8 cellular contexts compared by ENCODE assay signal in the genomic region with DNA sequence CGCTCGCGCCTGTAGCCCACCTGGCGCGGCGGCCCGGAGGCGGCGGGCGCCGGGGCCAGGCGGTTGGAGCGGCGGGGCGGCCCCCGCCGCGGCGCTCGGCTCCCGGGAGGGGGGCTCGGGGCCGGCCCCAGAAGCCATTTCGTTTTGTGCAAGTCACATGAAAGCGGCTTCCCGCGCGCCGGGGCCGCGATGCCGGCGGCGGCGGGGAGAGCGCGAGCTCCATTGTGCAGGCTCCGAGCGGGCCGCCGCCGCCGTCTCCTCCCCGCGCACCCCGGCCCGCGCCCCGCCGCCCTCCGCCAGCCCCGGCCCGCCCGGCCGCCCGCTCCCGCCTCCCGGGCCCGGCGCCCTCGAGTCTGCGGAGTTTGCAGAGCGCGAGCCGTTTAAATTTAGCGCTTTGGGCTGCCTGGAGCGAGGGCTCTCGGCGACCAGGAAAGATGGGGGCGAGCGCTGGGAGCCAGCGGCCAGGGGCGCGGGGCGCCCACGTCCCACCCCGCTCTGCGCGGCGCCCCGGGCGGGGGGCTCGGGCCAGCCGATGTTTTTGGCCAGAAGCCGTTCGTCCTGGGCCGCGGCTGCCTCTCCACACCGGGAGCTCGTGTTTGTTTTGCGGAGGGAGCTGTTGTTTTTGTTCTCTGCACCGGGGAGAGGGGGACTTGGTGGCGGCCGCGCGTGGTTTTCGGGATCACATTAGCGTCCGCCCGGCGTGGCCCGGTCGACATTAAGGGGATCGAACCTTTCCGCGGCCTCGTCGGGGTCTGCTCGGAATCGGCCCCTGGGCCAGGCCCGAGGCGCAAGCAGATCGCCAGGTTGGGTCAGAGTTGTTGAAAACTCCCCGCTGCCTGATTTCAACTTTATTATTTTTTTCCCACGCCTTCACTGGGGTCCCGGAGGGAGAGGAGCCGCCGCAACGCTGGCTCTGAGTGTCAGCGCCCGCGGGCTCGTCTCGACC. TPM values are rescaled to one million over a fixed set of nuclear protein-coding genes. Genes with fewer than 3 reads are reported as not detected.
DNase-seq lines count a peak whose midpoint lies in the region; ATAC-seq, FAIRE-seq and TF ChIP-seq lines count a peak whose summit lies in the region.

No MANE protein-coding gene starts in this region.

- TF ChIP-seq CTCF in RWPE1 (conservative IDR thresholded peaks at IDR 0.05; ENCODE audit: low read depth) (no peak), breast epithelium (IDR thresholded peaks at IDR 0.05) (no peak), spleen (IDR thresholded peaks at IDR 0.05 in 8 of 11, conservative IDR thresholded peaks at IDR 0.05 in 3 of 11) (no peak), D721Med (IDR thresholded peaks at IDR 0.05; ENCODE audit: insufficient read depth, missing control alignments) (no peak)

- H3K27me3 ChIP-seq in breast epithelium (no peaks in the 10 kb centered on the region), spleen (replicated peaks in 1 of 7) (peaks cover 0 to 35% (median 6%) of the 10 kb centered on the region in 7 donors)

- H3K4me1 ChIP-seq in breast epithelium (no peaks in the 10 kb centered on the region), spleen (peaks cover 0 to 64% (median 31%) of the 10 kb centered on the region in 6 donors)

- WGBS in spleen, 5 donors, result 0 to 1% (median 1%) methylated on average over 36 to 124 of the region's 124 CpGs

- no peak for DNase-seq in activated CD4-positive, CD25-positive, alpha-beta regulatory T cell treated with anti-CD3 and anti-CD28 coated beads, Interleukin-2, amount 50 U/mL, for 72 hours
- DNase-seq in RWPE1 (ENCODE audit: low spot score), result peak; percentile 42
- no peak for DNase-seq in breast epithelium (ENCODE audit: low spot score in 2 of 2)
- DNase-seq in islet precursor cell, result peak; percentile 70
- peak; percentile 82 for DNase-seq in spleen
- no peak for DNase-seq in D721Med (ENCODE audit: insufficient read length, low spot score)

- CTCF ChIA-PET in RWPE1 (lab: Yijun Ruan, JAX), result interaction anchor here (0.6 to 1.2 kb wide), 3 partner anchors 101 to 1434 kb away, joined by 3 to 6 read pairs (median 3); no protein-coding TSS in a partner anchor

- intact Hi-C loops in breast epithelium (cut with DNase I; ENCODE audit: low total_unique reads), result loop anchor here (5.0 kb wide), 1 partner anchor 225 kb away; no protein-coding TSS in a partner anchor
- intact Hi-C loops in spleen (cut with DNase I; ENCODE audit: low total_unique reads), result no loop called here

- peak overlapping the region; percentile 93 for H3K27ac ChIP-seq in RWPE1
- peak overlapping the region; percentile 84 to 88 for H3K27ac ChIP-seq in breast epithelium
- peak overlapping the region; percentile 58 to 83 (median 82) for H3K27ac ChIP-seq in spleen

- H3K4me3 ChIP-seq in breast epithelium, result peak overlapping the region; percentile 65 to 97 (median 77)
- H3K4me3 ChIP-seq in spleen, result peak overlapping the region; percentile 49 to 86 (median 64)

- H3K9me3 ChIP-seq in breast epithelium (no peaks in the 10 kb centered on the region), spleen (peaks cover 0 to 13% (median 8%) of the 10 kb centered on the region in 8 donors)

- no peak for FAIRE-seq in D721Med (lab: Jason Lieb, UNC)

- POLR2A ChIA-PET in RWPE1 (lab: Yijun Ruan, JAX; ENCODE audit: low non-redundant PET), result no interaction called here

- H3K36me3 ChIP-seq in breast epithelium (no peaks in the 10 kb centered on the region), spleen (no peaks in the 10 kb centered on the region)

- TF ChIP-seq POLR2A in breast epithelium (IDR thresholded peaks at IDR 0.05) (no peak), spleen (IDR thresholded peaks at IDR 0.05) (no peak)

- peak; percentile 11 to 24 for ATAC-seq in activated CD4-positive, CD25-positive, alpha-beta regulatory T cell treated with anti-CD3 and anti-CD28 coated beads, Interleukin-2, amount 50 U/mL, for 24 hours
- no peak for ATAC-seq in HG03432 (IDR thresholded peaks at IDR 0.05; ENCODE audit: unreplicated experiment)

RNA-seq across cellular contexts. Expression of a gene that starts 1.0 kb away (rescaled TPM):
- total RNA-seq in breast epithelium (10 to 100 TPM in 1 of 3 donors, 1 to 10 TPM in 2; 6.2 to 13.5 (median 8.8) TPM), spleen (10 to 100 TPM in 1 of 7 donors, 1 to 10 TPM in 6; 4.2 to 10.1 (median 8.1) TPM)
- polyA plus RNA-seq in spleen, result 1 to 10 TPM; 2.5 to 4.8 (median 3.8) TPM

RNA-seq across cellular contexts. Expression of a gene that starts 55.9 kb away (rescaled TPM):
- total RNA-seq in breast epithelium, result 10 to 100 TPM; 21.1 to 31.1 (median 28.2) TPM
- 10 to 100 TPM; 56.1 to 97.1 (median 79.7) TPM for total RNA-seq in spleen
- polyA plus RNA-seq in spleen, result 10 to 100 TPM in 2 of 3 donors, 1 to 10 TPM in 1; 7.8 to 28.3 (median 11.5) TPM

Comparison
In these comparisons a context has a peak if more than half of its experiments do, and no peak if none do; other contexts are left out.
1. DNase-seq: peak in RWPE1 (single experiment), islet precursor cell (single experiment) and spleen (single experiment); none in activated CD4-positive, CD25-positive, alpha-beta regulatory T cell treated with anti-CD3 and anti-CD28 coated beads, Interleukin-2, amount 50 U/mL, for 72 hours (single experiment), breast epithelium (0 of 2) and D721Med (single experiment).
2. Peak in every context shown above with its lines, with median percentiles within 50 percentile points of each other: H3K27ac ChIP-seq.